In the genomic region with DNA sequence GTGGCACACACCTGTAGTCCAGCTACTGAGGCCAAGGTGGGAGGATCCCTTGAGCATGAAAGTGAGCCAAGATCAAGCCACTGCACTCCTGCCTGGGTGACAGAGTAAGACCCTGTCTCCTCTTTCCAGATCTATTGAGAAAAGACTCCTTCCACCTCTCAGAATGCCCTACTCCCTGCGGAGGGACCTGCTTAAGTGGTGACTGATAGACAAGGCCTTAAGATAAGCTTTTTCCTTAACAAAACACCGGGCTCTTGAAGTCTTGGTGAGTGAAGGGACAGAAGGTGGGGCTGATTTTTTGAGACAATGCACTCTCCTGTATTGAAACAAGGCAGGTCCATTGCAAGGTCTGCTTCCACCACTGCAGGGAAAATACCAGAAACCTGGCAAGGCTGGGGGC, we compare ENCODE assay signal across 30 cellular contexts.
"Had no signal": no experiment of that assay in that cellular context is flagged by ENCODE, and none has a peak within 500 bp of the region (broad histone marks: within the 10 kb centered on the region; RNA-seq: fewer than 3 reads in every experiment).

No MANE protein-coding gene starts in this region.

- ATAC-seq: left colon; left lung; lower lobe of right lung; natural killer cell; right cardiac atrium; sciatic nerve; stimulated activated naive B cell treated with anti-CD40 and anti-IgM and Interleukin-4, amounts not matched to agents 10 μg/mL and 1 μg/mL and 100 μg/mL, for 72 hours; stimulated activated naive CD8-positive, alpha-beta T cell treated with anti-CD3 and anti-CD28 coated beads, Interleukin-15, Interleukin-2, amounts not matched to agents 100 U/mL and 50 U/mL, for 24 hours had no signal

- H3K4me3 Mint-ChIP-seq: immature natural killer cell; mesothelial cell of epicardium; natural killer cell; nephron progenitor cell; stimulated activated naive B cell treated with anti-CD40 and anti-IgM and Interleukin-4, amounts not matched to agents 10 μg/mL and 1 μg/mL and 100 μg/mL, for 72 hours had no signal

- H3K27ac Mint-ChIP-seq: immature natural killer cell; mesothelial cell of epicardium; naive B cell; natural killer cell; stimulated activated naive B cell treated with anti-CD40 and anti-IgM and Interleukin-4, amounts not matched to agents 10 μg/mL and 1 μg/mL and 100 μg/mL, for 72 hours had no signal

- H3K36me3 ChIP-seq: left lung, lower lobe of right lung, ovary, prostate gland, stomach, thyroid gland, transverse colon, upper lobe of left lung, vagina had no signal

- H3K27me3 ChIP-seq: ovary, testis, thyroid gland, transverse colon, upper lobe of left lung, vagina had no signal

- H3K36me3 Mint-ChIP-seq: immature natural killer cell; mesothelial cell of epicardium; naive B cell; natural killer cell; stimulated activated naive B cell treated with anti-CD40 and anti-IgM and Interleukin-4, amounts not matched to agents 10 μg/mL and 1 μg/mL and 100 μg/mL, for 72 hours had no signal

- H3K27ac ChIP-seq: left lung, lower lobe of right lung, ovary, prostate gland, skin epidermis, stomach, testis, thyroid gland, transverse colon, upper lobe of left lung, vagina had no signal

- H3K9me3 ChIP-seq: left lung, lower lobe of right lung, ovary, prostate gland, stomach, testis, thyroid gland, transverse colon, upper lobe of left lung, vagina had no signal

- H3K4me1 ChIP-seq: left lung, lower lobe of right lung, prostate gland, testis, thyroid gland, transverse colon, upper lobe of left lung, vagina had no signal

- H3K9me3 Mint-ChIP-seq: mesothelial cell of epicardium; natural killer cell; nephron progenitor cell; stimulated activated naive B cell treated with anti-CD40 and anti-IgM and Interleukin-4, amounts not matched to agents 10 μg/mL and 1 μg/mL and 100 μg/mL, for 72 hours had no signal

- H3K4me3 ChIP-seq: left lung, lower lobe of right lung, ovary, prostate gland, skin epidermis, stomach, testis, thyroid gland, transverse colon, upper lobe of left lung, vagina had no signal

- H3K4me1 Mint-ChIP-seq: immature natural killer cell; naive B cell; natural killer cell; stimulated activated naive B cell treated with anti-CD40 and anti-IgM and Interleukin-4, amounts not matched to agents 10 μg/mL and 1 μg/mL and 100 μg/mL, for 72 hours had no signal

- DNase-seq: hippocampal formation; immature natural killer cell; kidney; left colon; left lung; lower lobe of right lung; mammary epithelial cell; mesenchymal stem cell; naive B cell; natural killer cell; nephron progenitor cell; ovary; retina; right cardiac atrium; stimulated activated CD4-positive, alpha-beta T cell treated with anti-CD3 and anti-CD28 coated beads, Interleukin-12 subunit alpha, Interleukin-12 subunit beta, amount 100 ng/mL, for 4 hours; stimulated activated CD4-positive, alpha-beta T cell treated with anti-CD3 and anti-CD28 coated beads, Interleukin-15, amount 100 ng/mL, for 24 hours; stimulated activated CD4-positive, alpha-beta T cell treated with anti-CD3 and anti-CD28 coated beads, Interleukin-2, amount 100 ng/mL, for 24 hours; stimulated activated CD4-positive, alpha-beta T cell treated with anti-CD3 and anti-CD28 coated beads, Interleukin-4, amount 100 ng/mL, for 1 hour; stimulated activated naive B cell treated with anti-CD40 and anti-IgM and Interleukin-4, amounts not matched to agents 10 μg/mL and 1 μg/mL and 100 μg/mL, for 72 hours; stimulated activated naive CD8-positive, alpha-beta T cell treated with anti-CD3 and anti-CD28 coated beads, Interleukin-15, Interleukin-2, amounts not matched to agents 100 U/mL and 50 U/mL, for 24 hours; stomach; testis; thyroid gland; transverse colon; upper lobe of left lung had no signal
